In genomic region chr9:136994180-136994884, GRCh38 we compare ENCODE assay signal across 1 cellular context.
TF ChIP-seq lines count a peak whose summit lies in the region.

No MANE protein-coding gene starts in this region.

TF ChIP-seq in HepG2, 621 proteins besides CTCF, POLR2A, EP300 and RAD21:
- TF ChIP-seq ZNF546 (CRISPR knock-in tag; conservative IDR thresholded peaks at IDR 0.05) (no peak), ZNF558 (CRISPR knock-in tag; IDR thresholded peaks at IDR 0.05; ENCODE audit: borderline replicate concordance) (no peak), ZSCAN12 (CRISPR knock-in tag; IDR thresholded peaks at IDR 0.05) (no peak), SRSF9 (IDR thresholded peaks at IDR 0.05; ENCODE audit: borderline replicate concordance, insufficient read depth, low read depth, low read length, poor library complexity, severe bottlenecking) (no peak), PBX3 (CRISPR knock-in tag; IDR thresholded peaks at IDR 0.05; ENCODE audit: borderline replicate concordance) (no peak), SIN3A (IDR thresholded peaks at IDR 0.05; ENCODE audit: borderline replicate concordance, low read depth, low read length) (no peak), ZNF747 (CRISPR knock-in tag; IDR thresholded peaks at IDR 0.05; ENCODE audit: borderline replicate concordance) (no peak), ZBTB33 (CRISPR knock-in tag; IDR thresholded peaks at IDR 0.05) (0 out of 2 replicates have a peak, but pooled peaks have one; percentile 30), ZNF296 (CRISPR knock-in tag; conservative IDR thresholded peaks at IDR 0.05) (no peak), ZNF569 (CRISPR knock-in tag; IDR thresholded peaks at IDR 0.05; ENCODE audit: borderline replicate concordance) (no peak), ZBTB20 (CRISPR knock-in tag; IDR thresholded peaks at IDR 0.05; ENCODE audit: borderline replicate concordance, low read depth) (no peak), ZBTB25 (CRISPR knock-in tag; IDR thresholded peaks at IDR 0.05) (no peak), FOXP1 (IDR thresholded peaks at IDR 0.05) (no peak), FOXP1 (CRISPR knock-in tag; IDR thresholded peaks at IDR 0.05) (no peak), ZNF160 (CRISPR knock-in tag; IDR thresholded peaks at IDR 0.05) (no peak), SNAI1 (CRISPR knock-in tag; IDR thresholded peaks at IDR 0.05; ENCODE audit: borderline replicate concordance) (no peak), RCOR2 (CRISPR knock-in tag; IDR thresholded peaks at IDR 0.05) (no peak), ZNF224 (CRISPR knock-in tag; IDR thresholded peaks at IDR 0.05) (no peak), GATA4 (IDR thresholded peaks at IDR 0.05; ENCODE audit: borderline replicate concordance, low read depth) (no peak), THRA (CRISPR knock-in tag; IDR thresholded peaks at IDR 0.05; ENCODE audit: borderline replicate concordance) (no peak), RBFOX2 (IDR thresholded peaks at IDR 0.05; ENCODE audit: low read depth, low read length) (0 out of 2 replicates have a peak, but pooled peaks have one; percentile 7), CSRNP2 (CRISPR knock-in tag; conservative IDR thresholded peaks at IDR 0.05; ENCODE audit: low read depth) (no peak), ARID2 (CRISPR knock-in tag; IDR thresholded peaks at IDR 0.05; ENCODE audit: borderline replicate concordance) (no peak), IRX3 (CRISPR knock-in tag; IDR thresholded peaks at IDR 0.05; ENCODE audit: borderline replicate concordance, low read depth) (no peak), HOXA3 (CRISPR knock-in tag; IDR thresholded peaks at IDR 0.05) (peak; percentile 61), CEBPB (IDR thresholded peaks at IDR 0.05; ENCODE audit: borderline replicate concordance, low read depth, low read length) (no peak), ELF1 (CRISPR knock-in tag; IDR thresholded peaks at IDR 0.05) (no peak)
